In the genomic region with DNA sequence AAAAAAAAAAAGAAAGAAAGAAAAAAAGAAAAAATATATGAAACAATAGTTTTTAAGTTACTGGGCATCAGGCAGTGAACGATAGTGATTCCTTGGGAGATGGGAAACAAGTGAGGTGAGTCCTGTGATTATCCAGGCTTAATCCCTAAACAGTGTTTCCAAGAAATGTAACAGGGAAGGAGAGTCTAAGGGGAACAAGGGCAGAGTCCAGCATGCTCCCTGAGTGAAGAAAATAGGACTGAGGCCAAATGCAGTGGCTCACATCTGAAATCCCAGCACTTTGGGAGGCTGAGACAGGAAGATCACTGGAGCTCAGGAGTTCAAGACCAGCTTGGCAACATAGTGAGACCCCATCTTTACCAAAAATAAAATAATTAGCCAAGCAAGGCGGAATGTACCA, we compare ENCODE assay signal across 19 cellular contexts. TPM values are rescaled to one million over a fixed set of nuclear protein-coding genes. Genes with fewer than 3 reads are reported as not detected.
DNase-seq lines count a peak whose midpoint lies in the region; ATAC-seq and TF ChIP-seq lines count a peak whose summit lies in the region.
"Had no signal": no experiment of that assay in that cellular context is flagged by ENCODE, and none has a peak within 500 bp of the region (broad histone marks: within the 10 kb centered on the region; RNA-seq: fewer than 3 reads in every experiment).

No MANE protein-coding gene starts in this region.

- DNase-seq in activated CD4-positive, alpha-beta T cell treated with anti-CD3 and anti-CD28 coated beads for 36 hours = no peak
- no peak for DNase-seq in activated CD4-positive, alpha-beta T cell treated with anti-CD3 and anti-CD28 coated beads for 1 hour
- DNase-seq in WTC11 (ENCODE audit: low spot score) (no peak), kidney tubule cell (ENCODE audit: low spot score) (peak; percentile 7), RPMI8226 (no peak), SKM-1 treated with dmso at 0.1 percent for 144 hours (lab: John Stamatoyannopoulos, UW; ENCODE audit: unreplicated experiment) (no peak)
- no peak for DNase-seq in stimulated activated effector memory CD8-positive, alpha-beta T cell treated with anti-CD3 and anti-CD28 coated beads, Interleukin-12 subunit alpha, Interleukin-12 subunit beta, amount 100 ng/mL, for 72 hours (ENCODE audit: low spot score in 2 of 2)
- DNase-seq in activated T-cell treated with anti-CD3 and anti-CD28 coated beads, Interleukin-2, amount 50 U/mL, for 4 hours = no peak
- DNase-seq: activated CD4-positive, alpha-beta T cell treated with anti-CD3 and anti-CD28 coated beads, Interleukin-2, amount 50 U/mL, for 4 hours; activated naive CD4-positive, alpha-beta T cell; activated T-cell treated with anti-CD3 and anti-CD28 coated beads for 4 hours; cerebellar nuclear complex; foreskin keratinocyte; left cardiac atrium; NCI-H1436 treated with DMSO at 0.1 percent for 48 hours; occipital lobe; stimulated activated CD4-positive, alpha-beta T cell treated with anti-CD3 and anti-CD28 coated beads, Interleukin-2, amount 100 ng/mL, for 48 hours had no signal

- H3K4me1 Mint-ChIP-seq in activated CD4-positive, alpha-beta T cell treated with anti-CD3 and anti-CD28 coated beads for 36 hours = peaks cover 9% of the 10 kb centered on the region
- H3K4me1 Mint-ChIP-seq in WTC11 = peaks cover 11% of the 10 kb centered on the region
- peaks cover 15% of the 10 kb centered on the region for H3K4me1 Mint-ChIP-seq in stimulated activated effector memory CD8-positive, alpha-beta T cell treated with anti-CD3 and anti-CD28 coated beads, Interleukin-12 subunit alpha, Interleukin-12 subunit beta, amount 100 ng/mL, for 72 hours
- peaks cover 7% of the 10 kb centered on the region for H3K4me1 Mint-ChIP-seq in activated T-cell treated with anti-CD3 and anti-CD28 coated beads, Interleukin-2, amount 50 U/mL, for 4 hours (ENCODE audit: low read depth)

- ATAC-seq in activated CD4-positive, alpha-beta T cell treated with anti-CD3 and anti-CD28 coated beads for 36 hours = no peak
- no peak for ATAC-seq in WTC11
- no peak for ATAC-seq in stimulated activated effector memory CD8-positive, alpha-beta T cell treated with anti-CD3 and anti-CD28 coated beads, Interleukin-12 subunit alpha, Interleukin-12 subunit beta, amount 100 ng/mL, for 72 hours
- no peak for ATAC-seq in activated T-cell treated with anti-CD3 and anti-CD28 coated beads, Interleukin-2, amount 50 U/mL, for 4 hours
- ATAC-seq: foreskin keratinocyte had no signal

- no peak for TF ChIP-seq CTCF in WTC11 (IDR thresholded peaks at IDR 0.05)

- peaks cover 30% of the 10 kb centered on the region for H3K36me3 Mint-ChIP-seq in activated CD4-positive, alpha-beta T cell treated with anti-CD3 and anti-CD28 coated beads for 36 hours (ENCODE audit: low read depth)
- peaks cover 6% of the 10 kb centered on the region for H3K36me3 Mint-ChIP-seq in WTC11
- H3K36me3 Mint-ChIP-seq in stimulated activated effector memory CD8-positive, alpha-beta T cell treated with anti-CD3 and anti-CD28 coated beads, Interleukin-12 subunit alpha, Interleukin-12 subunit beta, amount 100 ng/mL, for 72 hours = peaks cover 50% of the 10 kb centered on the region
- H3K36me3 Mint-ChIP-seq in activated T-cell treated with anti-CD3 and anti-CD28 coated beads, Interleukin-2, amount 50 U/mL, for 4 hours (ENCODE audit: insufficient read depth) = peaks cover 19% of the 10 kb centered on the region

- CTCF ChIA-PET in activated CD4-positive, alpha-beta T cell treated with anti-CD3 and anti-CD28 coated beads for 36 hours (lab: Charles Lee) = interaction anchor here (1.1 to 1.4 kb wide), 3 partner anchors 8 to 214 kb away, joined by 3 read pairs; no protein-coding TSS in a partner anchor
- CTCF ChIA-PET in WTC11 (lab: Charles Lee) = interaction anchor here (1.3 to 1.6 kb wide), 2 partner anchors 40 to 68 kb away, joined by 4 read pairs; no protein-coding TSS in a partner anchor

- no peak overlapping the region for H3K4me3 Mint-ChIP-seq in activated CD4-positive, alpha-beta T cell treated with anti-CD3 and anti-CD28 coated beads for 36 hours
- H3K4me3 Mint-ChIP-seq in WTC11 = no peak overlapping the region
- H3K4me3 Mint-ChIP-seq in stimulated activated effector memory CD8-positive, alpha-beta T cell treated with anti-CD3 and anti-CD28 coated beads, Interleukin-12 subunit alpha, Interleukin-12 subunit beta, amount 100 ng/mL, for 72 hours = no peak overlapping the region
- H3K4me3 Mint-ChIP-seq in activated T-cell treated with anti-CD3 and anti-CD28 coated beads, Interleukin-2, amount 50 U/mL, for 4 hours = no peak overlapping the region

- POLR2A ChIA-PET in activated CD4-positive, alpha-beta T cell treated with anti-CD3 and anti-CD28 coated beads for 36 hours (lab: Charles Lee) = no interaction called here
- POLR2A ChIA-PET in WTC11 (lab: Charles Lee) = no interaction called here

- H3K27ac Mint-ChIP-seq in activated CD4-positive, alpha-beta T cell treated with anti-CD3 and anti-CD28 coated beads for 36 hours = peak overlapping the region; percentile 56
- H3K27ac Mint-ChIP-seq in WTC11 = peak overlapping the region; percentile 42; the same call in 1 of the 2 replicates
- H3K27ac Mint-ChIP-seq in stimulated activated effector memory CD8-positive, alpha-beta T cell treated with anti-CD3 and anti-CD28 coated beads, Interleukin-12 subunit alpha, Interleukin-12 subunit beta, amount 100 ng/mL, for 72 hours = peak overlapping the region; percentile 72

- no peaks in the 10 kb centered on the region for H3K9me3 Mint-ChIP-seq in activated CD4-positive, alpha-beta T cell treated with anti-CD3 and anti-CD28 coated beads for 36 hours (ENCODE audit: low read depth)
- no peaks in the 10 kb centered on the region for H3K9me3 Mint-ChIP-seq in WTC11
- no peaks in the 10 kb centered on the region for H3K9me3 Mint-ChIP-seq in stimulated activated effector memory CD8-positive, alpha-beta T cell treated with anti-CD3 and anti-CD28 coated beads, Interleukin-12 subunit alpha, Interleukin-12 subunit beta, amount 100 ng/mL, for 72 hours
- no peaks in the 10 kb centered on the region for H3K9me3 Mint-ChIP-seq in activated T-cell treated with anti-CD3 and anti-CD28 coated beads, Interleukin-2, amount 50 U/mL, for 4 hours

- H3K27me3 Mint-ChIP-seq in activated CD4-positive, alpha-beta T cell treated with anti-CD3 and anti-CD28 coated beads for 36 hours = no peaks in the 10 kb centered on the region
- H3K27me3 Mint-ChIP-seq in WTC11 (ENCODE audit: low read depth) = no peaks in the 10 kb centered on the region
- no peaks in the 10 kb centered on the region for H3K27me3 Mint-ChIP-seq in activated T-cell treated with anti-CD3 and anti-CD28 coated beads, Interleukin-2, amount 50 U/mL, for 4 hours (ENCODE audit: low read depth)

- intact Hi-C loops in activated CD4-positive, alpha-beta T cell treated with anti-CD3 and anti-CD28 coated beads for 36 hours (cut with DNase I, micrococcal nuclease) = no loop called here

TF ChIP-seq in WTC11, 78 proteins besides CTCF, POLR2A, EP300 and RAD21 (continues in another document):
- no peak for TF ChIP-seq SOX15 (CRISPR knock-in tag; IDR thresholded peaks at IDR 0.05)
- TF ChIP-seq, protein P1, sequence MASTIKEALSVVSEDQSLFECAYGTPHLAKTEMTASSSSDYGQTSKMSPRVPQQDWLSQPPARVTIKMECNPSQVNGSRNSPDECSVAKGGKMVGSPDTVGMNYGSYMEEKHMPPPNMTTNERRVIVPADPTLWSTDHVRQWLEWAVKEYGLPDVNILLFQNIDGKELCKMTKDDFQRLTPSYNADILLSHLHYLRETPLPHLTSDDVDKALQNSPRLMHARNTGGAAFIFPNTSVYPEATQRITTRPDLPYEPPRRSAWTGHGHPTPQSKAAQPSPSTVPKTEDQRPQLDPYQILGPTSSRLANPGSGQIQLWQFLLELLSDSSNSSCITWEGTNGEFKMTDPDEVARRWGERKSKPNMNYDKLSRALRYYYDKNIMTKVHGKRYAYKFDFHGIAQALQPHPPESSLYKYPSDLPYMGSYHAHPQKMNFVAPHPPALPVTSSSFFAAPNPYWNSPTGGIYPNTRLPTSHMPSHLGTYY (CRISPR knock-in tag; IDR thresholded peaks at IDR 0.05) = no peak
- TF ChIP-seq SMAD3 (CRISPR knock-in tag; IDR thresholded peaks at IDR 0.05; ENCODE audit: borderline replicate concordance) = no peak
- TF ChIP-seq STAT6 (CRISPR knock-in tag; conservative IDR thresholded peaks at IDR 0.05; ENCODE audit: low read depth) = no peak
- no peak for TF ChIP-seq ELF4 (CRISPR knock-in tag; IDR thresholded peaks at IDR 0.05; ENCODE audit: low read depth)
- TF ChIP-seq NR3C1 (CRISPR knock-in tag; conservative IDR thresholded peaks at IDR 0.05; ENCODE audit: low read depth) = no peak
- TF ChIP-seq FOXP1 (CRISPR knock-in tag; IDR thresholded peaks at IDR 0.05; ENCODE audit: borderline replicate concordance) = no peak
- TF ChIP-seq PRRX2 (CRISPR knock-in tag; IDR thresholded peaks at IDR 0.05) = no peak

RNA-seq across cellular contexts. Expression of gene R3HDM2, which starts 40.7 kb away (rescaled TPM):
- total RNA-seq in activated CD4-positive, alpha-beta T cell treated with anti-CD3 and anti-CD28 coated beads for 36 hours = 10 to 100 TPM; 45.9 to 52.5 TPM
- 34.7 to 39.8 TPM (median 37.5 TPM) in 3 replicates for total RNA-seq in WTC11 (2021)
- 10 to 100 TPM; 21.9 to 25.2 (median 22.3) TPM for total RNA-seq in activated T-cell treated with anti-CD3 and anti-CD28 coated beads, Interleukin-2, amount 50 U/mL, for 4 hours

RNA-seq across cellular contexts. Expression of gene INHBC, which starts 44.4 kb away (rescaled TPM):
- not detected for total RNA-seq in activated CD4-positive, alpha-beta T cell treated with anti-CD3 and anti-CD28 coated beads for 36 hours
- total RNA-seq in WTC11 (2021) = 0.09 to 0.20 TPM (median 0.16 TPM) in 3 replicates
- under 1 TPM in 2 of 3 donors, not detected in 1; 0.14 to 0.15 TPM for total RNA-seq in activated T-cell treated with anti-CD3 and anti-CD28 coated beads, Interleukin-2, amount 50 U/mL, for 4 hours
- total RNA-seq: foreskin keratinocyte, left cardiac atrium, M059J, occipital lobe, suprapubic skin had no signal
